2 cellular contexts compared by ENCODE assay signal in the genomic region with DNA sequence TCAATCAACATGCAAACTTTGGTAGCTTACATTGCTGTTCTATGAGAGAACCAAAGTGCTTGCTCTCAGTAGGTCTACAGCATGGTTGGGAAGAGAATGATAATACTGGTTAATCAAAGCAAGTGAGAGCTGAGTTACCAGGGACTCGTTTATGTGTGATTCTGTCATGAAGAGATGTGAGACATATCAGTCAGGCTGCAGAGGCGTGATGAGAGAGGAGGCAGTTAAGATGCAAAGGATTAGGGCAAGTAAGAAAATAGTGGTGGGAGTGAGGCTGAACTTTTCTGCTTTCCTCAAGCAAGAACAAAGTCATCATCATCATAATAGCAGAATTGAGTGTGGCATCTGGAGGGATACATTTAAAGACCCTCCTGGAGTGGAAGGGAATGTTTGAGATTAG.
A peak's percentile ranks its signal among the peaks of the same experiment; 100 is the strongest.
TF ChIP-seq lines count a peak whose summit lies in the region.

No MANE protein-coding gene starts in this region.

TF ChIP-seq in HEK293, 187 proteins besides CTCF, POLR2A, EP300 and RAD21:
- TF ChIP-seq ZNF19 (tag by site-specific recombination; IDR thresholded peaks at IDR 0.05; ENCODE audit: low read depth) (no peak), HOXA7 (CRISPR knock-in tag; IDR thresholded peaks at IDR 0.05; ENCODE audit: borderline replicate concordance) (no peak), OVOL3 (tag by site-specific recombination; IDR thresholded peaks at IDR 0.05) (no peak), EGR2 (tag by site-specific recombination; IDR thresholded peaks at IDR 0.05; ENCODE audit: low read depth) (peak; percentile 54), ZNF768 (tag by site-specific recombination; IDR thresholded peaks at IDR 0.05) (no peak)
- TF ChIP-seq, protein P1, sequence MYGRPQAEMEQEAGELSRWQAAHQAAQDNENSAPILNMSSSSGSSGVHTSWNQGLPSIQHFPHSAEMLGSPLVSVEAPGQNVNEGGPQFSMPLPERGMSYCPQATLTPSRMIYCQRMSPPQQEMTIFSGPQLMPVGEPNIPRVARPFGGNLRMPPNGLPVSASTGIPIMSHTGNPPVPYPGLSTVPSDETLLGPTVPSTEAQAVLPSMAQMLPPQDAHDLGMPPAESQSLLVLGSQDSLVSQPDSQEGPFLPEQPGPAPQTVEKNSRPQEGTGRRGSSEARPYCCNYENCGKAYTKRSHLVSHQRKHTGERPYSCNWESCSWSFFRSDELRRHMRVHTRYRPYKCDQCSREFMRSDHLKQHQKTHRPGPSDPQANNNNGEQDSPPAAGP (tag by site-specific recombination; IDR thresholded peaks at IDR 0.05), result no peak

TF ChIP-seq in H1, 55 proteins besides CTCF, POLR2A, EP300 and RAD21:
- TF ChIP-seq CEBPB (IDR thresholded peaks at IDR 0.05; ENCODE audit: low read depth, low read length), result no peak
- TF ChIP-seq PHF8 (conservative IDR thresholded peaks at IDR 0.05; ENCODE audit: low read depth, low read length), result no peak
- TF ChIP-seq TEAD4 (IDR thresholded peaks at IDR 0.05; ENCODE audit: low read depth, low read length), result no peak
- no peak for TF ChIP-seq TAF7 (optimal IDR thresholded peaks at IDR 0.05; ENCODE audit: borderline replicate concordance, low read depth, low read length)
- TF ChIP-seq SUZ12 (IDR thresholded peaks at IDR 0.05; ENCODE audit: low read length), result no peak
- TF ChIP-seq, protein P2, sequence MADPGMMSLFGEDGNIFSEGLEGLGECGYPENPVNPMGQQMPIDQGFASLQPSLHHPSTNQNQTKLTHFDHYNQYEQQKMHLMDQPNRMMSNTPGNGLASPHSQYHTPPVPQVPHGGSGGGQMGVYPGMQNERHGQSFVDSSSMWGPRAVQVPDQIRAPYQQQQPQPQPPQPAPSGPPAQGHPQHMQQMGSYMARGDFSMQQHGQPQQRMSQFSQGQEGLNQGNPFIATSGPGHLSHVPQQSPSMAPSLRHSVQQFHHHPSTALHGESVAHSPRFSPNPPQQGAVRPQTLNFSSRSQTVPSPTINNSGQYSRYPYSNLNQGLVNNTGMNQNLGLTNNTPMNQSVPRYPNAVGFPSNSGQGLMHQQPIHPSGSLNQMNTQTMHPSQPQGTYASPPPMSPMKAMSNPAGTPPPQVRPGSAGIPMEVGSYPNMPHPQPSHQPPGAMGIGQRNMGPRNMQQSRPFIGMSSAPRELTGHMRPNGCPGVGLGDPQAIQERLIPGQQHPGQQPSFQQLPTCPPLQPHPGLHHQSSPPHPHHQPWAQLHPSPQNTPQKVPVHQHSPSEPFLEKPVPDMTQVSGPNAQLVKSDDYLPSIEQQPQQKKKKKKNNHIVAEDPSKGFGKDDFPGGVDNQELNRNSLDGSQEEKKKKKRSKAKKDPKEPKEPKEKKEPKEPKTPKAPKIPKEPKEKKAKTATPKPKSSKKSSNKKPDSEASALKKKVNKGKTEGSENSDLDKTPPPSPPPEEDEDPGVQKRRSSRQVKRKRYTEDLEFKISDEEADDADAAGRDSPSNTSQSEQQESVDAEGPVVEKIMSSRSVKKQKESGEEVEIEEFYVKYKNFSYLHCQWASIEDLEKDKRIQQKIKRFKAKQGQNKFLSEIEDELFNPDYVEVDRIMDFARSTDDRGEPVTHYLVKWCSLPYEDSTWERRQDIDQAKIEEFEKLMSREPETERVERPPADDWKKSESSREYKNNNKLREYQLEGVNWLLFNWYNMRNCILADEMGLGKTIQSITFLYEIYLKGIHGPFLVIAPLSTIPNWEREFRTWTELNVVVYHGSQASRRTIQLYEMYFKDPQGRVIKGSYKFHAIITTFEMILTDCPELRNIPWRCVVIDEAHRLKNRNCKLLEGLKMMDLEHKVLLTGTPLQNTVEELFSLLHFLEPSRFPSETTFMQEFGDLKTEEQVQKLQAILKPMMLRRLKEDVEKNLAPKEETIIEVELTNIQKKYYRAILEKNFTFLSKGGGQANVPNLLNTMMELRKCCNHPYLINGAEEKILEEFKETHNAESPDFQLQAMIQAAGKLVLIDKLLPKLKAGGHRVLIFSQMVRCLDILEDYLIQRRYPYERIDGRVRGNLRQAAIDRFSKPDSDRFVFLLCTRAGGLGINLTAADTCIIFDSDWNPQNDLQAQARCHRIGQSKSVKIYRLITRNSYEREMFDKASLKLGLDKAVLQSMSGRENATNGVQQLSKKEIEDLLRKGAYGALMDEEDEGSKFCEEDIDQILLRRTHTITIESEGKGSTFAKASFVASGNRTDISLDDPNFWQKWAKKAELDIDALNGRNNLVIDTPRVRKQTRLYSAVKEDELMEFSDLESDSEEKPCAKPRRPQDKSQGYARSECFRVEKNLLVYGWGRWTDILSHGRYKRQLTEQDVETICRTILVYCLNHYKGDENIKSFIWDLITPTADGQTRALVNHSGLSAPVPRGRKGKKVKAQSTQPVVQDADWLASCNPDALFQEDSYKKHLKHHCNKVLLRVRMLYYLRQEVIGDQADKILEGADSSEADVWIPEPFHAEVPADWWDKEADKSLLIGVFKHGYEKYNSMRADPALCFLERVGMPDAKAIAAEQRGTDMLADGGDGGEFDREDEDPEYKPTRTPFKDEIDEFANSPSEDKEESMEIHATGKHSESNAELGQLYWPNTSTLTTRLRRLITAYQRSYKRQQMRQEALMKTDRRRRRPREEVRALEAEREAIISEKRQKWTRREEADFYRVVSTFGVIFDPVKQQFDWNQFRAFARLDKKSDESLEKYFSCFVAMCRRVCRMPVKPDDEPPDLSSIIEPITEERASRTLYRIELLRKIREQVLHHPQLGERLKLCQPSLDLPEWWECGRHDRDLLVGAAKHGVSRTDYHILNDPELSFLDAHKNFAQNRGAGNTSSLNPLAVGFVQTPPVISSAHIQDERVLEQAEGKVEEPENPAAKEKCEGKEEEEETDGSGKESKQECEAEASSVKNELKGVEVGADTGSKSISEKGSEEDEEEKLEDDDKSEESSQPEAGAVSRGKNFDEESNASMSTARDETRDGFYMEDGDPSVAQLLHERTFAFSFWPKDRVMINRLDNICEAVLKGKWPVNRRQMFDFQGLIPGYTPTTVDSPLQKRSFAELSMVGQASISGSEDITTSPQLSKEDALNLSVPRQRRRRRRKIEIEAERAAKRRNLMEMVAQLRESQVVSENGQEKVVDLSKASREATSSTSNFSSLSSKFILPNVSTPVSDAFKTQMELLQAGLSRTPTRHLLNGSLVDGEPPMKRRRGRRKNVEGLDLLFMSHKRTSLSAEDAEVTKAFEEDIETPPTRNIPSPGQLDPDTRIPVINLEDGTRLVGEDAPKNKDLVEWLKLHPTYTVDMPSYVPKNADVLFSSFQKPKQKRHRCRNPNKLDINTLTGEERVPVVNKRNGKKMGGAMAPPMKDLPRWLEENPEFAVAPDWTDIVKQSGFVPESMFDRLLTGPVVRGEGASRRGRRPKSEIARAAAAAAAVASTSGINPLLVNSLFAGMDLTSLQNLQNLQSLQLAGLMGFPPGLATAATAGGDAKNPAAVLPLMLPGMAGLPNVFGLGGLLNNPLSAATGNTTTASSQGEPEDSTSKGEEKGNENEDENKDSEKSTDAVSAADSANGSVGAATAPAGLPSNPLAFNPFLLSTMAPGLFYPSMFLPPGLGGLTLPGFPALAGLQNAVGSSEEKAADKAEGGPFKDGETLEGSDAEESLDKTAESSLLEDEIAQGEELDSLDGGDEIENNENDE (IDR thresholded peaks at IDR 0.05; ENCODE audit: insufficient replicate concordance, low read length), result no peak
- TF ChIP-seq SIX5 (IDR thresholded peaks at IDR 0.05; ENCODE audit: low read depth, low read length), result no peak
- no peak for TF ChIP-seq RBBP5 (IDR thresholded peaks at IDR 0.05; ENCODE audit: borderline replicate concordance, low read depth, low read length)
- TF ChIP-seq EGR1 (IDR thresholded peaks at IDR 0.05; ENCODE audit: borderline replicate concordance, low read depth, low read length), result no peak
- no peak for TF ChIP-seq NRF1 (IDR thresholded peaks at IDR 0.05; ENCODE audit: low read depth, low read length)
- TF ChIP-seq RXRA (IDR thresholded peaks at IDR 0.05; ENCODE audit: insufficient read depth, low read depth, low read length), result no peak
- TF ChIP-seq CBX8 (IDR thresholded peaks at IDR 0.05; ENCODE audit: borderline replicate concordance, low read depth, low read length), result no peak
- TF ChIP-seq EZH2 (IDR thresholded peaks at IDR 0.05; ENCODE audit: low read depth, low read length, severe bottlenecking), result no peak
- no peak for TF ChIP-seq BRCA1 (IDR thresholded peaks at IDR 0.05; ENCODE audit: low read depth, low read length)
